38 cellular contexts compared by ENCODE assay signal in genomic region chr11:78489184-78489583, GRCh38.
"Had no signal": no experiment of that assay in that cellular context is flagged by ENCODE, and none has a peak within 500 bp of the region (broad histone marks: within the 10 kb centered on the region; RNA-seq: fewer than 3 reads in every experiment).

No MANE protein-coding gene starts in this region.

- H3K27me3 ChIP-seq: adrenal gland, body of pancreas, brain microvascular endothelial cell, breast epithelium had no signal

- H3K36me3 ChIP-seq: adrenal gland, brain microvascular endothelial cell, breast epithelium, WERI-Rb-1 had no signal

- H3K4me1 Mint-ChIP-seq: activated CD4-positive, alpha-beta memory T cell treated with anti-CD3 and anti-CD28 coated beads, Interleukin-2, amount 10 ng/mL, durations not matched to agents 7 days and 5 days; activated CD4-positive, alpha-beta T cell treated with anti-CD3 and anti-CD28 coated beads for 36 hours; activated CD4-positive, alpha-beta T cell treated with anti-CD3 and anti-CD28 coated beads, Interleukin-2, amount 10 ng/mL, durations not matched to agents 7 days and 5 days; activated naive CD8-positive, alpha-beta T cell treated with anti-CD3 and anti-CD28 coated beads for 36 hours; activated T-helper 17 cell treated with anti-CD3 and anti-CD28 coated beads, Interleukin-2, amount 50 U/mL, for 72 hours; WTC11 had no signal

- ATAC-seq: activated CD4-positive, alpha-beta T cell treated with anti-CD3 and anti-CD28 coated beads for 36 hours; activated CD4-positive, CD25-positive, alpha-beta regulatory T cell treated with anti-CD3 and anti-CD28 coated beads, Interleukin-2, amount 50 U/mL, for 24 hours; activated CD8-positive, alpha-beta memory T cell treated with anti-CD3 and anti-CD28 coated beads, Interleukin-2, amount 10 ng/mL, durations not matched to agents 7 days and 5 days; activated CD8-positive, alpha-beta T cell treated with anti-CD3 and anti-CD28 coated beads, Interleukin-2, amount 10 ng/mL, durations not matched to agents 7 days and 5 days; activated naive CD4-positive, alpha-beta T cell treated with anti-CD3 and anti-CD28 coated beads, Interleukin-2, amount 50 U/mL, for 72 hours; activated T-helper 17 cell treated with anti-CD3 and anti-CD28 coated beads, Interleukin-2, amount 50 U/mL, for 72 hours; body of pancreas; WTC11 had no signal

- H3K9me3 Mint-ChIP-seq: activated naive CD4-positive, alpha-beta T cell treated with anti-CD3 and anti-CD28 coated beads for 36 hours; activated naive CD4-positive, alpha-beta T cell treated with anti-CD3 and anti-CD28 coated beads, Interleukin-2, amount 50 U/mL, for 72 hours; activated T-cell treated with anti-CD3 and anti-CD28 coated beads, Interleukin-2, amount 50 U/mL, for 24 hours; activated T-helper 17 cell treated with anti-CD3 and anti-CD28 coated beads, Interleukin-2, amount 50 U/mL, for 72 hours; WTC11 had no signal

- H3K4me3 ChIP-seq: adrenal gland, body of pancreas, breast epithelium, coronary artery had no signal

- H3K4me3 Mint-ChIP-seq: activated CD4-positive, alpha-beta memory T cell treated with anti-CD3 and anti-CD28 coated beads, Interleukin-2, amount 10 ng/mL, durations not matched to agents 7 days and 5 days; activated CD4-positive, alpha-beta T cell treated with anti-CD3 and anti-CD28 coated beads for 36 hours; activated CD4-positive, alpha-beta T cell treated with anti-CD3 and anti-CD28 coated beads, Interleukin-2, amount 10 ng/mL, durations not matched to agents 7 days and 5 days; activated CD8-positive, alpha-beta memory T cell treated with anti-CD3 and anti-CD28 coated beads, Interleukin-2, amount 10 ng/mL, durations not matched to agents 7 days and 5 days; activated CD8-positive, alpha-beta T cell treated with anti-CD3 and anti-CD28 coated beads, Interleukin-2, amount 10 ng/mL, durations not matched to agents 7 days and 5 days; activated naive CD4-positive, alpha-beta T cell treated with anti-CD3 and anti-CD28 coated beads for 36 hours; activated naive CD8-positive, alpha-beta T cell treated with anti-CD3 and anti-CD28 coated beads for 36 hours; activated T-cell treated with anti-CD3 and anti-CD28 coated beads, Interleukin-2, amount 50 U/mL, for 24 hours; activated T-helper 17 cell treated with anti-CD3 and anti-CD28 coated beads, Interleukin-2, amount 50 U/mL, for 72 hours; T-helper 2 cell treated with Interferon-gamma antibody and Interleukin-4, amounts not matched to agents 5 μg/mL and 100 μg/mL, for 36 hours; WTC11 had no signal

- H3K9me3 ChIP-seq: adrenal gland, body of pancreas, breast epithelium had no signal

- FAIRE-seq: astrocyte, colon, TTC549 had no signal

- H3K27ac Mint-ChIP-seq: activated CD4-positive, alpha-beta memory T cell treated with anti-CD3 and anti-CD28 coated beads, Interleukin-2, amount 10 ng/mL, durations not matched to agents 7 days and 5 days; activated CD4-positive, alpha-beta T cell treated with anti-CD3 and anti-CD28 coated beads for 36 hours; activated CD4-positive, alpha-beta T cell treated with anti-CD3 and anti-CD28 coated beads, Interleukin-2, amount 10 ng/mL, durations not matched to agents 7 days and 5 days; activated CD8-positive, alpha-beta memory T cell treated with anti-CD3 and anti-CD28 coated beads, Interleukin-2, amount 10 ng/mL, durations not matched to agents 7 days and 5 days; activated CD8-positive, alpha-beta T cell treated with anti-CD3 and anti-CD28 coated beads, Interleukin-2, amount 10 ng/mL, durations not matched to agents 7 days and 5 days; activated naive CD4-positive, alpha-beta T cell treated with anti-CD3 and anti-CD28 coated beads for 36 hours; activated naive CD4-positive, alpha-beta T cell treated with anti-CD3 and anti-CD28 coated beads, Interleukin-2, amount 50 U/mL, for 72 hours; activated naive CD8-positive, alpha-beta T cell treated with anti-CD3 and anti-CD28 coated beads for 36 hours; activated T-cell treated with anti-CD3 and anti-CD28 coated beads, Interleukin-2, amount 50 U/mL, for 24 hours; activated T-helper 17 cell treated with anti-CD3 and anti-CD28 coated beads, Interleukin-2, amount 50 U/mL, for 72 hours; T-helper 2 cell treated with Interferon-gamma antibody and Interleukin-4, amounts not matched to agents 5 μg/mL and 100 μg/mL, for 36 hours; WTC11 had no signal

- H3K27ac ChIP-seq: adrenal gland, body of pancreas, brain microvascular endothelial cell, breast epithelium, coronary artery, WERI-Rb-1 had no signal

- DNase-seq: activated CD4-positive, alpha-beta memory T cell treated with anti-CD3 and anti-CD28 coated beads, Interleukin-2, amount 10 ng/mL, durations not matched to agents 7 days and 5 days; activated CD4-positive, alpha-beta T cell treated with anti-CD3 and anti-CD28 coated beads for 1 hour; activated CD4-positive, alpha-beta T cell treated with anti-CD3 and anti-CD28 coated beads for 36 hours; activated CD4-positive, alpha-beta T cell treated with anti-CD3 and anti-CD28 coated beads for 48 hours; activated CD4-positive, alpha-beta T cell treated with anti-CD3 and anti-CD28 coated beads, Interleukin-2, amount 10 ng/mL, durations not matched to agents 7 days and 5 days; activated CD4-positive, alpha-beta T cell treated with anti-CD3 and anti-CD28 coated beads, Interleukin-2, amount 50 U/mL, for 48 hours; activated CD4-positive, CD25-positive, alpha-beta regulatory T cell; activated CD8-positive, alpha-beta memory T cell treated with anti-CD3 and anti-CD28 coated beads for 24 hours; activated CD8-positive, alpha-beta memory T cell treated with anti-CD3 and anti-CD28 coated beads, Interleukin-2, amount 10 ng/mL, durations not matched to agents 7 days and 5 days; activated CD8-positive, alpha-beta memory T cell treated with anti-CD3 and anti-CD28 coated beads, Interleukin-2, amount 50 U/mL, for 48 hours; activated CD8-positive, alpha-beta T cell treated with anti-CD3 and anti-CD28 coated beads, Interleukin-2, amount 10 ng/mL, durations not matched to agents 7 days and 5 days; activated effector memory CD4-positive, alpha-beta T cell treated with anti-CD3 and anti-CD28 coated beads, Interleukin-2, amount 50 U/mL, for 16 hours; activated gamma-delta T cell treated with Interleukin-2 at 50 U/mL for 16 hours; activated naive CD4-positive, alpha-beta T cell; activated naive CD4-positive, alpha-beta T cell treated with anti-CD3 and anti-CD28 coated beads for 36 hours; activated naive CD4-positive, alpha-beta T cell treated with anti-CD3 and anti-CD28 coated beads, Interleukin-2, amount 50 U/mL, for 16 hours; activated naive CD8-positive, alpha-beta T cell treated with anti-CD3 and anti-CD28 coated beads for 36 hours; activated T-cell treated with anti-CD3 and anti-CD28 coated beads, Interleukin-2, amount 50 U/mL, for 24 hours; activated T-cell treated with anti-CD3 and anti-CD28 coated beads, Interleukin-2, amount 50 U/mL, for 48 hours; adrenal gland; amniotic stem cell; aorta; body of pancreas; brain microvascular endothelial cell; central memory CD4-positive, alpha-beta T cell; T-helper 2 cell; T-helper 9 cell; WERI-Rb-1 had no signal

- H3K4me1 ChIP-seq: adrenal gland, body of pancreas, breast epithelium had no signal

- H3K27me3 Mint-ChIP-seq: activated CD4-positive, alpha-beta memory T cell treated with anti-CD3 and anti-CD28 coated beads, Interleukin-2, amount 10 ng/mL, durations not matched to agents 7 days and 5 days; activated CD4-positive, alpha-beta T cell treated with anti-CD3 and anti-CD28 coated beads for 36 hours; activated CD4-positive, alpha-beta T cell treated with anti-CD3 and anti-CD28 coated beads, Interleukin-2, amount 10 ng/mL, durations not matched to agents 7 days and 5 days; activated CD8-positive, alpha-beta memory T cell treated with anti-CD3 and anti-CD28 coated beads, Interleukin-2, amount 10 ng/mL, durations not matched to agents 7 days and 5 days; activated naive CD8-positive, alpha-beta T cell treated with anti-CD3 and anti-CD28 coated beads for 36 hours; activated T-cell treated with anti-CD3 and anti-CD28 coated beads, Interleukin-2, amount 50 U/mL, for 24 hours; activated T-helper 17 cell treated with anti-CD3 and anti-CD28 coated beads, Interleukin-2, amount 50 U/mL, for 72 hours had no signal
